ENCODE assay signal across 8 cellular contexts in the genomic region with DNA sequence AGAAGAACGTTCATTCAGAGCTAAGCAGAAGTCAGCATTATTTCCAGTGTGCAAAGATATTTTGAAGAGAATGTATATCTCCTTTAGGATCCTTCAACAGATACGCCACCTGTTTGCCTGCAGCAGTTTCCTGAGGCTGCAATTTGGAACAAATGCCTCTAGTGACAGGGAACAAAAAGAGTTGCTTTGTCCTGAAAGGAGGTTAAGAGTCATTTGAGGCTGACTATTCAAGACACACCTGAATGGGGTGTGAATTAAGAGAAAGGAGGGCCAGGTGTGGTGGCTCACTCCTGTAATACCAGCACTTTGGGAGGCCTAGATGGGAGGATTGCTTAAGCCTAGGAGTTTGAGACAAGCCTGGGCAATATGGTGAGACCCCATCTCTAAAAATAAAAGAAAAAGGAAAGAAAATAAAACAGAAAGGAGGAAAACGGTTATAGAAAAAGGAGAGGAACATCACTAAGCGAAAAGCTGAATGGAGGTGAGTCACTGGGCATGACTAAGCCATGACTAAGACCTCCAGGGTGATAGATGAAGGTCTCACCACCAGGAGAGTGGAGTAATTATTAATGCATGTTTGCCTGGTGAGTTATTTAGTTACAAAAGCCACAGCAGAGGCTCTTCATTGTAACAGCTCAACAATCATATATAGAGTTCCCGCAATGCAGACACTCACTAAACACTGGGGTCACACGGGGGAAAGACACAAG.
DNase-seq lines count a peak whose midpoint lies in the region; ATAC-seq and TF ChIP-seq lines count a peak whose summit lies in the region.

No MANE protein-coding gene starts in this region.

- no peak for TF ChIP-seq POLR2A in tibial nerve (IDR thresholded peaks at IDR 0.05)

- H3K27ac ChIP-seq in right atrium auricular region (no peak overlapping the region), tibial nerve (no peak overlapping the region)

- peak; percentile 6 for TF ChIP-seq CTCF in fibroblast of mammary gland (conservative IDR thresholded peaks at IDR 0.05; ENCODE audit: control insufficient read depth, insufficient read depth, low read depth, low read length)
- no peak for TF ChIP-seq CTCF in right atrium auricular region (IDR thresholded peaks at IDR 0.05)
- TF ChIP-seq CTCF in tibial nerve (IDR thresholded peaks at IDR 0.05), result no peak

- H3K27me3 ChIP-seq in right atrium auricular region (no peaks in the 10 kb centered on the region), tibial nerve (no peaks in the 10 kb centered on the region)

- peak; percentile 62 for ATAC-seq in GM19468 (IDR thresholded peaks at IDR 0.05; ENCODE audit: extremely low read depth, unreplicated experiment)

- H3K36me3 ChIP-seq in right atrium auricular region (no peaks in the 10 kb centered on the region), tibial nerve (no peaks in the 10 kb centered on the region)

- TF ChIP-seq EP300 in tibial nerve (IDR thresholded peaks at IDR 0.05), result no peak

- H3K4me3 ChIP-seq in fibroblast of mammary gland (ENCODE audit: control insufficient read depth, low read depth, low read length) (no peak overlapping the region), right atrium auricular region (no peak overlapping the region), tibial nerve (no peak overlapping the region)

- H3K9me3 ChIP-seq in right atrium auricular region (peaks cover 0 to 8% of the 10 kb centered on the region in 2 donors), tibial nerve (peaks cover 0 to 5% (median 0%) of the 10 kb centered on the region in 4 donors)

- no peaks in the 10 kb centered on the region for H3K4me1 ChIP-seq in right atrium auricular region
- H3K4me1 ChIP-seq in tibial nerve, result no peaks in the 10 kb centered on the region

- 56 to 77% methylated on average over 6 of the region's 6 CpGs for WGBS in tibial nerve, 2 donors

- DNase-seq in COLO668 (lab: John Stamatoyannopoulos, UW; ENCODE audit: unreplicated experiment), result peak; percentile 34
- DNase-seq in HT-29 (ENCODE audit: low spot score), result peak; percentile 89
- peak; percentile 98 for DNase-seq in fibroblast of mammary gland (ENCODE audit: low read depth)
- DNase-seq in cerebellum (ENCODE audit: low spot score), result no peak
- DNase-seq in right atrium auricular region (ENCODE audit: low spot score), result no peak
- DNase-seq in tibial nerve (ENCODE audit: low spot score in 2 of 2), result no peak
- no peak for DNase-seq in COR-L47 (lab: John Stamatoyannopoulos, UW)

Comparison
In these comparisons a context has a peak if more than half of its experiments do, and no peak if none do; other contexts are left out.
1. DNase-seq: peak in COLO668 (single experiment), HT-29 (single experiment) and fibroblast of mammary gland (single experiment); none in cerebellum (single experiment), right atrium auricular region (single experiment), tibial nerve (0 of 2) and COR-L47 (single experiment).